ENCODE assay signal across 1 cellular context in genomic region chr17:40873255-40873654, GRCh38.
TF ChIP-seq lines count a peak whose summit lies in the region.

No MANE protein-coding gene starts in this region.

TF ChIP-seq in A549, 52 proteins besides CTCF, POLR2A, EP300 and RAD21 (continued from another document):
- TF ChIP-seq EHMT2 (IDR thresholded peaks at IDR 0.05; ENCODE audit: low read depth) (no peak), ZC3H11A (IDR thresholded peaks at IDR 0.05) (no peak), E2F6 (IDR thresholded peaks at IDR 0.05; ENCODE audit: borderline replicate concordance, low read depth) (no peak), BCL3 (IDR thresholded peaks at IDR 0.05) (no peak), CHD2 (IDR thresholded peaks at IDR 0.05; ENCODE audit: low read length, partially characterized antibody) (no peak), PBX3 (IDR thresholded peaks at IDR 0.05) (no peak), HMGXB4 (CRISPR knock-in tag; IDR thresholded peaks at IDR 0.05; ENCODE audit: borderline replicate concordance) (no peak), ATOH8 (CRISPR knock-in tag; IDR thresholded peaks at IDR 0.05; ENCODE audit: low read depth) (no peak), RFX5 (IDR thresholded peaks at IDR 0.05) (no peak), ZNF302 (CRISPR knock-in tag; IDR thresholded peaks at IDR 0.05) (no peak), KDM5A (IDR thresholded peaks at IDR 0.05) (no peak), EHF (CRISPR knock-in tag; IDR thresholded peaks at IDR 0.05) (no peak), ELK1 (IDR thresholded peaks at IDR 0.05; ENCODE audit: low read depth, low read length) (no peak), JUNB (IDR thresholded peaks at IDR 0.05) (no peak), POLR2AphosphoS2 (conservative IDR thresholded peaks at IDR 0.05; ENCODE audit: low read length) (no peak), SMC3 (IDR thresholded peaks at IDR 0.05) (no peak), NR3C1 (IDR thresholded peaks at IDR 0.05) (no peak), KDM1A (IDR thresholded peaks at IDR 0.05; ENCODE audit: low read depth) (no peak)
